ENCODE assay signal across 2 cellular contexts in the genomic region with DNA sequence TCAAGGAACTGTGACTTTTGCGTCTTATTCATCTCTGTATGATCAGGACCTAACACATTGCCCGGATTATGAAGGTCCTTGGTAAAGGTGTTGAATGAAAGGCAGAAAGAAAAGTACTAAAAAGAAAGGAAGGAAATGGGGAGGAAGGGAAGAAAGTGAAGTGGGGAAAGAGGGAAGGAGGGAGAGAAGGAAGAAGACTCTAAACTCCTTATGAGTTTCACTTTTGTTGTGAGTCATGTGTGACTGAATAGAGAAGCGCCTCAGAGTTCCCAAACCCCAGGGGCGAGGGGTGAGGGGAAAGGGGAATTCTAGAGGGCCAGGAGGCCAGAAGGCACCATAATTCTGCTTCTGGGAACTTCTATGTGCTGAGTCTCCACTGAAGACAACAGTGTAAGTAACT.
TF ChIP-seq lines count a peak whose summit lies in the region.

No MANE protein-coding gene starts in this region.

TF ChIP-seq in A549, 52 proteins besides CTCF, POLR2A, EP300 and RAD21 (continued from another document):
- no peak for TF ChIP-seq CEBPB (IDR thresholded peaks at IDR 0.05)
- TF ChIP-seq JUNB (IDR thresholded peaks at IDR 0.05): no peak
- TF ChIP-seq, protein P1, sequence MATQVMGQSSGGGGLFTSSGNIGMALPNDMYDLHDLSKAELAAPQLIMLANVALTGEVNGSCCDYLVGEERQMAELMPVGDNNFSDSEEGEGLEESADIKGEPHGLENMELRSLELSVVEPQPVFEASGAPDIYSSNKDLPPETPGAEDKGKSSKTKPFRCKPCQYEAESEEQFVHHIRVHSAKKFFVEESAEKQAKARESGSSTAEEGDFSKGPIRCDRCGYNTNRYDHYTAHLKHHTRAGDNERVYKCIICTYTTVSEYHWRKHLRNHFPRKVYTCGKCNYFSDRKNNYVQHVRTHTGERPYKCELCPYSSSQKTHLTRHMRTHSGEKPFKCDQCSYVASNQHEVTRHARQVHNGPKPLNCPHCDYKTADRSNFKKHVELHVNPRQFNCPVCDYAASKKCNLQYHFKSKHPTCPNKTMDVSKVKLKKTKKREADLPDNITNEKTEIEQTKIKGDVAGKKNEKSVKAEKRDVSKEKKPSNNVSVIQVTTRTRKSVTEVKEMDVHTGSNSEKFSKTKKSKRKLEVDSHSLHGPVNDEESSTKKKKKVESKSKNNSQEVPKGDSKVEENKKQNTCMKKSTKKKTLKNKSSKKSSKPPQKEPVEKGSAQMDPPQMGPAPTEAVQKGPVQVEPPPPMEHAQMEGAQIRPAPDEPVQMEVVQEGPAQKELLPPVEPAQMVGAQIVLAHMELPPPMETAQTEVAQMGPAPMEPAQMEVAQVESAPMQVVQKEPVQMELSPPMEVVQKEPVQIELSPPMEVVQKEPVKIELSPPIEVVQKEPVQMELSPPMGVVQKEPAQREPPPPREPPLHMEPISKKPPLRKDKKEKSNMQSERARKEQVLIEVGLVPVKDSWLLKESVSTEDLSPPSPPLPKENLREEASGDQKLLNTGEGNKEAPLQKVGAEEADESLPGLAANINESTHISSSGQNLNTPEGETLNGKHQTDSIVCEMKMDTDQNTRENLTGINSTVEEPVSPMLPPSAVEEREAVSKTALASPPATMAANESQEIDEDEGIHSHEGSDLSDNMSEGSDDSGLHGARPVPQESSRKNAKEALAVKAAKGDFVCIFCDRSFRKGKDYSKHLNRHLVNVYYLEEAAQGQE (IDR thresholded peaks at IDR 0.05): no peak

TF ChIP-seq in GM23338, 12 proteins besides CTCF, POLR2A, EP300 and RAD21 (continued from another document):
- TF ChIP-seq EZH2 (IDR thresholded peaks at IDR 0.05; ENCODE audit: low read depth, unreplicated experiment) (no peak), CREB1 (CRISPR knock-in tag; IDR thresholded peaks at IDR 0.05; ENCODE audit: low read depth) (no peak), EZH2phosphoT487 (IDR thresholded peaks at IDR 0.05; ENCODE audit: unreplicated experiment) (no peak), STAT1 (IDR thresholded peaks at IDR 0.05; ENCODE audit: unreplicated experiment) (no peak), ZNF331 (CRISPR knock-in tag; IDR thresholded peaks at IDR 0.05; ENCODE audit: low read depth) (no peak)
- TF ChIP-seq, protein P1 (IDR thresholded peaks at IDR 0.05; ENCODE audit: unreplicated experiment): no peak
